ENCODE assay signal across 1 cellular context in genomic region chr5:115841382-115842088, GRCh38.
TF ChIP-seq lines count a peak whose summit lies in the region.

AP3S1 (plus strand) TSS chr5:115841935; CDS start chr5:115842038, 103 bp downstream.
ATG12 (minus strand) TSS chr5:115841565; CDS start chr5:115841552, 13 bp downstream.

TF ChIP-seq in HepG2, 621 proteins besides CTCF, POLR2A, EP300 and RAD21 (continued from another document and continues in another):
- TF ChIP-seq ZBTB34 (CRISPR knock-in tag; IDR thresholded peaks at IDR 0.05) (0 out of 2 replicates have a peak, but pooled peaks have one; percentile 49), SPEN (CRISPR knock-in tag; IDR thresholded peaks at IDR 0.05; ENCODE audit: low read depth) (peak; percentile 76; the same call in 1 of the 2 replicates), ZBTB7A (CRISPR knock-in tag; IDR thresholded peaks at IDR 0.05) (no peak), ZBTB25 (CRISPR knock-in tag; IDR thresholded peaks at IDR 0.05) (peak; percentile 79; the same call in 1 of the 2 replicates), ZNF335 (CRISPR knock-in tag; IDR thresholded peaks at IDR 0.05) (peak; percentile 79), KLF13 (CRISPR knock-in tag; IDR thresholded peaks at IDR 0.05) (no peak), ZBTB2 (CRISPR knock-in tag; IDR thresholded peaks at IDR 0.05; ENCODE audit: low read depth) (peak; percentile 76; the same call in 1 of the 2 replicates), NAIF1 (CRISPR knock-in tag; IDR thresholded peaks at IDR 0.05; ENCODE audit: borderline replicate concordance) (peak; percentile 90; the same call in 1 of the 2 replicates), MAFK (conservative IDR thresholded peaks at IDR 0.05 in 1 of 2, IDR thresholded peaks at IDR 0.05 in 1 of 2; ENCODE audit: low read length in 2 of 2) (no peak), RFX1 (IDR thresholded peaks at IDR 0.05) (no peak), THRA (CRISPR knock-in tag; IDR thresholded peaks at IDR 0.05; ENCODE audit: borderline replicate concordance) (peak; percentile 52; the same call in 1 of the 2 replicates), ZFP37 (CRISPR knock-in tag; IDR thresholded peaks at IDR 0.05; ENCODE audit: borderline replicate concordance) (peak; percentile 94), CBX1 (IDR thresholded peaks at IDR 0.05; ENCODE audit: low read depth) (peak; percentile 36), POLR2AphosphoS5 (IDR thresholded peaks at IDR 0.05; ENCODE audit: low read depth, low read length) (peak; percentile 82), ZNF382 (CRISPR knock-in tag; IDR thresholded peaks at IDR 0.05; ENCODE audit: borderline replicate concordance) (no peak), ZNF530 (CRISPR knock-in tag; IDR thresholded peaks at IDR 0.05; ENCODE audit: low read depth) (0 out of 2 replicates have a peak, but pooled peaks have one; percentile 77), ZSCAN31 (CRISPR knock-in tag; IDR thresholded peaks at IDR 0.05; ENCODE audit: low read depth) (peak; percentile 94), SP4 (CRISPR knock-in tag; IDR thresholded peaks at IDR 0.05) (peak; percentile 91), HES4 (CRISPR knock-in tag; IDR thresholded peaks at IDR 0.05; ENCODE audit: borderline replicate concordance) (peak; percentile 79), TARDBP (CRISPR knock-in tag; IDR thresholded peaks at IDR 0.05) (peak; percentile 47; the same call in 1 of the 2 replicates), CREM (IDR thresholded peaks at IDR 0.05) (peak; percentile 66), CREM (CRISPR knock-in tag; IDR thresholded peaks at IDR 0.05) (no peak), ETV5 (CRISPR knock-in tag; IDR thresholded peaks at IDR 0.05; ENCODE audit: borderline replicate concordance) (peak; percentile 90), TIGD3 (CRISPR knock-in tag; IDR thresholded peaks at IDR 0.05; ENCODE audit: borderline replicate concordance) (no peak), ZNF264 (CRISPR knock-in tag; IDR thresholded peaks at IDR 0.05) (peak; percentile 86), ZNF878 (CRISPR knock-in tag; IDR thresholded peaks at IDR 0.05) (peak; percentile 74; the same call in 1 of the 2 replicates), ZNF646 (CRISPR knock-in tag; IDR thresholded peaks at IDR 0.05) (0 out of 2 replicates have a peak, but pooled peaks have one; percentile 58), GPN1 (CRISPR knock-in tag; IDR thresholded peaks at IDR 0.05; ENCODE audit: borderline replicate concordance) (peak; percentile 16; the same call in 1 of the 2 replicates), TOE1 (CRISPR knock-in tag; IDR thresholded peaks at IDR 0.05) (peak; percentile 78; the same call in 1 of the 2 replicates), IRF1 (CRISPR knock-in tag; IDR thresholded peaks at IDR 0.05; ENCODE audit: low read depth) (no peak), HOXA9 (CRISPR knock-in tag; IDR thresholded peaks at IDR 0.05; ENCODE audit: borderline replicate concordance) (peak; percentile 94), ZNF292 (CRISPR knock-in tag; IDR thresholded peaks at IDR 0.05; ENCODE audit: borderline replicate concordance, low read depth) (peak; percentile 19; the same call in 1 of the 2 replicates), IKZF5 (CRISPR knock-in tag; IDR thresholded peaks at IDR 0.05) (peak; percentile 87), ZNF780A (CRISPR knock-in tag; IDR thresholded peaks at IDR 0.05) (peak; percentile 95; the same call in 1 of the 2 replicates), ATF6 (CRISPR knock-in tag; conservative IDR thresholded peaks at IDR 0.05) (peak; percentile 79), ZNF333 (CRISPR knock-in tag; IDR thresholded peaks at IDR 0.05; ENCODE audit: borderline replicate concordance) (no peak), SNRNP70 (IDR thresholded peaks at IDR 0.05; ENCODE audit: low read depth, low read length) (no peak), YY1 (IDR thresholded peaks at IDR 0.05; ENCODE audit: insufficient read depth, insufficient replicate concordance, low read depth, low read length) (peak; percentile 97), ZNF136 (CRISPR knock-in tag; IDR thresholded peaks at IDR 0.05; ENCODE audit: low read depth) (no peak; the same call in 1 of the 2 replicates), ZBTB14 (CRISPR knock-in tag; IDR thresholded peaks at IDR 0.05) (peak; percentile 96)
